In the genomic region with DNA sequence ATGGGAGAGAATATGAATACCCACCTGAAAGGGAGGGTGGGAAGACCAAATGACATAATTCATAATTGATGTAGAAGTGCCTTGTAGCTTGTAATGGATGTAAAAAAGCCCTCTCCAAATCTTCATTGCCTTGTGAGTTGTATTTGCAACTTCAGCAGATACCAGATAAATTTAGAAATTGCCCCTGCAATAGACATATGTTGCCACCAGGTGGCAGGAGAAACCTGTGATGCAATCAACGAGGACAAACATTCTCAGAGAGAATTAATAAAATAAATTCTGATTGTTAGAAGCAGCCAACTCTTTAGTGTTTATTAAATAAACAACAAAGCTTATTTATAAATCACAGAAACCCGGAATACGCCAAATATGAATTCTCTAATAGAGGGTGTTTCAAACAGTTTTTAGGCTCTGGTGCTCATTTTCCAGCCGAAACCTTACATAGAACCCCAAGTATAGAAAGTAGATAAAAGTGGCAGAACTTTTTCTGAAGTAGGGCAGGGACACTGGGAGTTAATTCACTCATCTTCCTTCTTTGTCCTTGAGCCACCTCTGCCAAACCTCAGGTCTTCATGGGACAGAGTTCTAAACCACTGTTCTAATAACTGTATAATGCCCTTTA, we compare ENCODE assay signal across 8 cellular contexts.
DNase-seq lines count a peak whose midpoint lies in the region; ATAC-seq, FAIRE-seq and TF ChIP-seq lines count a peak whose summit lies in the region.

No MANE protein-coding gene starts in this region.

- no peaks in the 10 kb centered on the region for H3K4me1 Mint-ChIP-seq in astrocyte (ENCODE audit: low read depth, unreplicated experiment)

- H3K27ac Mint-ChIP-seq in astrocyte (ENCODE audit: unreplicated experiment): no peak overlapping the region

- H2AFZ ChIP-seq in astrocyte (ENCODE audit: low read depth, low read length): no peak overlapping the region

- no peaks in the 10 kb centered on the region for H3K9me3 ChIP-seq in astrocyte (ENCODE audit: insufficient read depth, low read depth, low read length)
- H3K9me3 ChIP-seq in upper lobe of right lung: no peaks in the 10 kb centered on the region
- H3K9me3 ChIP-seq in MG63: no peaks in the 10 kb centered on the region

- TF ChIP-seq CTCF in GM13976 (IDR thresholded peaks at IDR 0.05; ENCODE audit: borderline replicate concordance, control extremely low read depth, extremely low read depth, insufficient read depth, missing control alignments): peak; percentile 61
- peak; percentile 93 for TF ChIP-seq CTCF in astrocyte (IDR thresholded peaks at IDR 0.05; ENCODE audit: insufficient read depth, low read depth, low read length)
- TF ChIP-seq CTCF in upper lobe of right lung (IDR thresholded peaks at IDR 0.05): peak; percentile 74

- H3K4me1 ChIP-seq in astrocyte (ENCODE audit: insufficient read depth, low read length): no peaks in the 10 kb centered on the region
- no peaks in the 10 kb centered on the region for H3K4me1 ChIP-seq in upper lobe of right lung

- peaks cover 10% of the 10 kb centered on the region for H3K27me3 Mint-ChIP-seq in astrocyte (ENCODE audit: low read depth, unreplicated experiment)

- H3K9me3 Mint-ChIP-seq in astrocyte (ENCODE audit: unreplicated experiment): peaks cover 2% of the 10 kb centered on the region

- no peaks in the 10 kb centered on the region for H3K36me3 Mint-ChIP-seq in astrocyte (ENCODE audit: low read depth, unreplicated experiment)

- in situ Hi-C loops in GM13976 (cut with MboI; ENCODE audit: low sequenced_read_pairs, unreplicated experiment): no loop called here

- peaks cover 3% of the 10 kb centered on the region for H3K27me3 ChIP-seq in astrocyte (ENCODE audit: insufficient read depth, low read length)
- no peaks in the 10 kb centered on the region for H3K27me3 ChIP-seq in upper lobe of right lung
- H3K27me3 ChIP-seq in MG63: no peaks in the 10 kb centered on the region

- H3K36me3 ChIP-seq in astrocyte (ENCODE audit: insufficient read depth, low read length) (no peaks in the 10 kb centered on the region), upper lobe of right lung (no peaks in the 10 kb centered on the region), MG63 (no peaks in the 10 kb centered on the region)

- H3K9ac ChIP-seq in astrocyte (ENCODE audit: low read length): no peak overlapping the region

- no peaks in the 10 kb centered on the region for H3K79me2 ChIP-seq in astrocyte (ENCODE audit: insufficient read depth, low read length)

- no peaks in the 10 kb centered on the region for H4K20me1 ChIP-seq in astrocyte (ENCODE audit: insufficient read depth, low read length)

- peak; percentile 24 for DNase-seq in Ammon's horn (ENCODE audit: low spot score)
- peak; percentile 55 for DNase-seq in GM13976 (ENCODE audit: low spot score)
- DNase-seq in NCI-H1092 (lab: John Stamatoyannopoulos, UW): peak; percentile 12
- peak; percentile 2 for DNase-seq in astrocyte (ENCODE audit: low read depth)
- DNase-seq in left kidney (ENCODE audit: low read depth, low spot score): peak; percentile 58
- DNase-seq in upper lobe of right lung: no peak
- DNase-seq in stimulated activated naive CD4-positive, alpha-beta T cell treated with Interleukin-2 at 50 U/mL for 16 hours (lab: John Stamatoyannopoulos, UW): no peak
- DNase-seq in MG63: no peak

- no peak overlapping the region for H3K4me3 ChIP-seq in astrocyte (ENCODE audit: insufficient read depth, low read depth, low read length)
- H3K4me3 ChIP-seq in upper lobe of right lung: no peak overlapping the region
- no peak overlapping the region for H3K4me3 ChIP-seq in MG63

- intact Hi-C loops in upper lobe of right lung (cut with DNase I): no loop called here

- no peak for FAIRE-seq in astrocyte (lab: Jason Lieb, UNC)

- ATAC-seq in upper lobe of right lung: peak; percentile 32

- no peak overlapping the region for H3K27ac ChIP-seq in astrocyte (ENCODE audit: low read depth, low read length)
- no peak overlapping the region for H3K27ac ChIP-seq in upper lobe of right lung

- no peak overlapping the region for H3K4me2 ChIP-seq in astrocyte (ENCODE audit: low read length)

- no peak overlapping the region for H3K4me3 Mint-ChIP-seq in astrocyte (ENCODE audit: unreplicated experiment)

Comparison
In these comparisons a context has a peak if more than half of its experiments do, and no peak if none do; other contexts are left out.
1. DNase-seq: peak in Ammon's horn (single experiment), GM13976 (single experiment), NCI-H1092 (single experiment), astrocyte (single experiment) and left kidney (single experiment); none in upper lobe of right lung (single experiment), stimulated activated naive CD4-positive, alpha-beta T cell treated with Interleukin-2 at 50 U/mL for 16 hours (single experiment) and MG63 (single experiment).
2. Peak in every context shown above with its lines, with median percentiles within 50 percentile points of each other: CTCF ChIP-seq.